In genomic region chr19:52007805-52008557, GRCh38 we compare ENCODE assay signal across 8 cellular contexts. TPM values are rescaled to one million over a fixed set of nuclear protein-coding genes. Genes with fewer than 3 reads are reported as not detected.
A peak's percentile ranks its signal among the peaks of the same experiment; 100 is the strongest.
DNase-seq lines count a peak whose midpoint lies in the region; ATAC-seq and TF ChIP-seq lines count a peak whose summit lies in the region.

ZNF615 (minus strand) TSS chr19:52008211; CDS start chr19:52003711, 4,500 bp downstream.

- peaks cover 15% of the 10 kb centered on the region for H3K4me1 Mint-ChIP-seq in dendritic cell treated with granulocyte-macrophage colony-stimulating factor and Interleukin-4, amounts not matched to agents 40 ng/mL and 50 ng/mL, for 4 days (ENCODE audit: low read depth)

- peaks cover 63% of the 10 kb centered on the region for H3K9me3 Mint-ChIP-seq in dendritic cell treated with granulocyte-macrophage colony-stimulating factor and Interleukin-4, amounts not matched to agents 40 ng/mL and 50 ng/mL, for 4 days

- peak within 1 kb of the TSS; percentile 93 for H3K4me3 Mint-ChIP-seq in dendritic cell treated with granulocyte-macrophage colony-stimulating factor and Interleukin-4, amounts not matched to agents 40 ng/mL and 50 ng/mL, for 4 days

- peak within 1 kb of the TSS; percentile 92 for H3K27ac Mint-ChIP-seq in dendritic cell treated with granulocyte-macrophage colony-stimulating factor and Interleukin-4, amounts not matched to agents 40 ng/mL and 50 ng/mL, for 4 days

- ATAC-seq in GM18861 (IDR thresholded peaks at IDR 0.05; ENCODE audit: unreplicated experiment) (peak; percentile 67), HG03139 (IDR thresholded peaks at IDR 0.05; ENCODE audit: unreplicated experiment) (peak; percentile 82), left lung (peak; percentile 100)

- H3K27me3 Mint-ChIP-seq in dendritic cell treated with granulocyte-macrophage colony-stimulating factor and Interleukin-4, amounts not matched to agents 40 ng/mL and 50 ng/mL, for 4 days, result no peaks in the 10 kb centered on the region

- H3K4me1 ChIP-seq in ACC112 (ENCODE audit: control insufficient read depth, insufficient read depth, low read length, unreplicated experiment) (no peaks in the 10 kb centered on the region), left lung (peaks cover 4 to 11% of the 10 kb centered on the region in 2 donors)

- H3K27ac ChIP-seq in ACC112 (ENCODE audit: low read depth, low read length) (peak within 1 kb of the TSS; percentile 78), left lung (peak within 1 kb of the TSS; percentile 83 to 89)

- intact Hi-C loops in dendritic cell treated with granulocyte-macrophage colony-stimulating factor and Interleukin-4, amounts not matched to agents 40 ng/mL and 50 ng/mL, for 4 days (cut with micrococcal nuclease), result loop anchor here (1.0 to 5.0 kb wide), 3 partner anchors 20 to 81 kb away; partner anchors contain the start of genes ZNF350, ZNF613 and ZNF614
- intact Hi-C loops in left lung (cut with DNase I), result no loop called here

- DNase-seq in NCI-H510A treated with DMSO at 0.1 percent for 48 hours (lab: John Stamatoyannopoulos, UW), result peak; percentile 95
- DNase-seq in activated CD4-positive, alpha-beta T cell treated with anti-CD3 and anti-CD28 coated beads, Interleukin-2, amount 50 U/mL, for 4 hours, result peak; percentile 79 to 80
- DNase-seq in left lung, result peak; percentile 91 to 97
- DNase-seq in stimulated activated CD4-positive, alpha-beta T cell treated with anti-CD3 and anti-CD28 coated beads, Interleukin-2, amount 100 ng/mL, for 24 hours, result peak; percentile 87 to 90

- peaks cover 75% of the 10 kb centered on the region for H3K36me3 Mint-ChIP-seq in dendritic cell treated with granulocyte-macrophage colony-stimulating factor and Interleukin-4, amounts not matched to agents 40 ng/mL and 50 ng/mL, for 4 days (ENCODE audit: low read depth)

- peak within 1 kb of the TSS; percentile 100 for H2AFZ ChIP-seq in ACC112 (ENCODE audit: low read length, unreplicated experiment)

- H3K4me3 ChIP-seq in ACC112 (ENCODE audit: low read depth, low read length) (peak within 1 kb of the TSS; percentile 78), left lung (peak within 1 kb of the TSS; percentile 49 to 71)

- no peak for TF ChIP-seq CTCF in left lung (IDR thresholded peaks at IDR 0.05)

- H3K27me3 ChIP-seq in ACC112 (ENCODE audit: insufficient read depth, low read length) (no peaks in the 10 kb centered on the region), left lung (no peaks in the 10 kb centered on the region)

- peaks cover 0 to 56% of the 10 kb centered on the region in 2 donors for H3K9me3 ChIP-seq in left lung

- H3K79me2 ChIP-seq in ACC112 (ENCODE audit: control insufficient read depth, insufficient read depth, low read length, unreplicated experiment), result peaks cover 2% of the 10 kb centered on the region

- H3K36me3 ChIP-seq in ACC112 (ENCODE audit: insufficient read depth, low read length) (peaks cover 9% of the 10 kb centered on the region; the same call in 1 of the 2 replicates), left lung (peaks cover 0 to 29% of the 10 kb centered on the region in 2 donors)

RNA-seq across cellular contexts. Expression of gene ZNF615, which starts in this region (rescaled TPM):
- 1 to 10 TPM; 8.7 to 10.0 TPM for total RNA-seq in left lung

Comparison
In these comparisons a context has a peak if more than half of its experiments do, and no peak if none do; other contexts are left out.
1. Peak in every context shown above with its lines: DNase-seq, ATAC-seq, H3K4me3 ChIP-seq and H3K27ac ChIP-seq.